8 cellular contexts compared by ENCODE assay signal in genomic region chr3:188954590-188955208, GRCh38.
DNase-seq lines count a peak whose midpoint lies in the region; ATAC-seq and TF ChIP-seq lines count a peak whose summit lies in the region.

No MANE protein-coding gene starts in this region.

- no peak for DNase-seq in GM06990 (ENCODE audit: extremely low read depth, insufficient read length)
- DNase-seq in HT1080 (ENCODE audit: low read depth), result peak; percentile 83
- DNase-seq in NOMO-1 treated with DMSO at 0.1 percent for 48 hours (lab: John Stamatoyannopoulos, UW; ENCODE audit: unreplicated experiment), result peak; percentile 90
- DNase-seq in activated CD8-positive, alpha-beta memory T cell treated with anti-CD3 and anti-CD28 coated beads, Interleukin-2, amount 50 U/mL, for 1 hour (ENCODE audit: extremely low read depth), result peak; percentile 48
- peak; percentile 88 for DNase-seq in epithelial cell of esophagus (ENCODE audit: low read depth)
- peak; percentile 65 for DNase-seq in naive B cell
- DNase-seq in stimulated activated CD8-positive, alpha-beta memory T cell treated with anti-CD3 and anti-CD28 coated beads, Interleukin-7, amount 100 ng/mL, for 4 hours (ENCODE audit: low read depth in 2 of 2), result peak; percentile 56 to 65

- H3K36me3 ChIP-seq in GM06990 (ENCODE audit: control insufficient read depth, insufficient read depth, low read length), result no peaks in the 10 kb centered on the region

- no peaks in the 10 kb centered on the region for H3K9me3 Mint-ChIP-seq in naive B cell

- H3K36me3 Mint-ChIP-seq in naive B cell, result no peaks in the 10 kb centered on the region

- no peak overlapping the region for H3K27ac Mint-ChIP-seq in naive B cell

- TF ChIP-seq CTCF in GM06990 (IDR thresholded peaks at IDR 0.05; ENCODE audit: insufficient read depth, low read length, poor library complexity, severe bottlenecking) (peak; percentile 89), epithelial cell of esophagus (IDR thresholded peaks at IDR 0.05; ENCODE audit: insufficient read depth, low read depth, low read length, missing control alignments) (peak; percentile 97)

- no peak overlapping the region for H3K4me3 Mint-ChIP-seq in naive B cell

- H3K27me3 Mint-ChIP-seq in naive B cell, result peaks cover 0 to under 1% (median 0%) of the 10 kb centered on the region in 3 donors

- ATAC-seq in naive B cell (ENCODE audit: low read depth in 2 of 2) (peak; percentile 83 to 97), HG03457 (IDR thresholded peaks at IDR 0.05; ENCODE audit: unreplicated experiment) (no peak)

- H3K4me3 ChIP-seq in GM06990 (replicated peaks; ENCODE audit: low read depth, low read length), result no peak overlapping the region
- H3K4me3 ChIP-seq in epithelial cell of esophagus (ENCODE audit: low read length), result no peak overlapping the region

- H3K4me1 Mint-ChIP-seq in naive B cell, result peaks cover 0 to 3% (median 0%) of the 10 kb centered on the region in 3 donors

- no peaks in the 10 kb centered on the region; the same call in none of the 2 replicates for H3K27me3 ChIP-seq in GM06990 (replicated peaks; ENCODE audit: control insufficient read depth, insufficient read depth, low read length)
